23 cellular contexts compared by ENCODE assay signal in genomic region chr7:43175525-43176200, GRCh38.
DNase-seq lines count a peak whose midpoint lies in the region; ATAC-seq, FAIRE-seq and TF ChIP-seq lines count a peak whose summit lies in the region.
"Had no signal": no experiment of that assay in that cellular context is flagged by ENCODE, and none has a peak within 500 bp of the region (broad histone marks: within the 10 kb centered on the region; RNA-seq: fewer than 3 reads in every experiment).

No MANE protein-coding gene starts in this region.

- no peak for TF ChIP-seq EP300 in esophagus muscularis mucosa (IDR thresholded peaks at IDR 0.05)

- peaks cover 2% of the 10 kb centered on the region for H3K27me3 ChIP-seq in bronchial epithelial cell (ENCODE audit: control insufficient read depth, insufficient read depth, low read length)
- H3K27me3 ChIP-seq in esophagus muscularis mucosa, result peaks cover 0 to 7% (median 0%) of the 10 kb centered on the region in 4 donors
- H3K27me3 ChIP-seq in body of pancreas, result no peaks in the 10 kb centered on the region
- H3K27me3 ChIP-seq: BLaER1 treated with 17β-estradiol and CSF1 and Interleukin-3, amounts not matched to agents 10 nM and 100 nM had no signal

- ATAC-seq in SK-N-SH treated with all-trans-retinoic acid at 6 μM for 48 hours (no peak), HG02642 (IDR thresholded peaks at IDR 0.05; ENCODE audit: poor library complexity, unreplicated experiment) (no peak), body of pancreas (no peak)
- ATAC-seq: A549; CD8-positive, alpha-beta T cell had no signal

- H3K9me3 ChIP-seq in esophagus muscularis mucosa (no peaks in the 10 kb centered on the region), body of pancreas (no peaks in the 10 kb centered on the region)
- H3K9me3 ChIP-seq: A549, Caco-2 had no signal

- DNase-seq in GM12865 (ENCODE audit: low read depth) (peak; percentile 27), NCI-H774 (lab: John Stamatoyannopoulos, UW) (peak; percentile 59), bronchial epithelial cell (ENCODE audit: low read depth) (peak; percentile 65), esophagus muscularis mucosa (ENCODE audit: extremely low spot score) (peak; percentile 72), mesenteric fat pad (ENCODE audit: low spot score) (no peak), body of pancreas (no peak)
- DNase-seq: AML-193; Caco-2; Calu3; CD4-positive, alpha-beta T cell; CD8-positive, alpha-beta T cell; DMS79 treated with DMSO at 0.1 percent for 48 hours; GF-D8 had no signal

- H3K36me3 ChIP-seq in bronchial epithelial cell (ENCODE audit: control insufficient read depth, insufficient read depth, low read length) (no peaks in the 10 kb centered on the region), esophagus muscularis mucosa (no peaks in the 10 kb centered on the region), body of pancreas (replicated peaks in 1 of 2; ENCODE audit: insufficient read depth in 1 of 2, low read depth in 2 of 2) (no peaks in the 10 kb centered on the region)
- H3K36me3 ChIP-seq: BLaER1 treated with 17β-estradiol and CSF1 and Interleukin-3, amounts not matched to agents 10 nM and 100 nM had no signal

- intact Hi-C loops in esophagus muscularis mucosa (cut with DNase I), result no loop called here
- intact Hi-C loops in body of pancreas (cut with DNase I), result no loop called here

- no peaks in the 10 kb centered on the region for H3K4me1 ChIP-seq in esophagus muscularis mucosa
- H3K4me1 ChIP-seq in body of pancreas, result no peaks in the 10 kb centered on the region
- H3K4me1 ChIP-seq: A549, Caco-2 had no signal

- no peak for TF ChIP-seq POLR2A in esophagus muscularis mucosa (IDR thresholded peaks at IDR 0.05; ENCODE audit: low read depth)
- no peak for TF ChIP-seq POLR2A in body of pancreas (IDR thresholded peaks at IDR 0.05)

- no peak for FAIRE-seq in bronchial epithelial cell (lab: Jason Lieb, UNC)
- FAIRE-seq: A549, D721Med, G401.6, GM12891, GM19239 had no signal

- no peak for TF ChIP-seq CTCF in GM12865 (IDR thresholded peaks at IDR 0.05; ENCODE audit: insufficient read depth, low read depth, low read length, missing control alignments)
- no peak for TF ChIP-seq CTCF in bronchial epithelial cell (IDR thresholded peaks at IDR 0.05; ENCODE audit: insufficient read depth, low read length, severe bottlenecking)
- TF ChIP-seq CTCF in esophagus muscularis mucosa (IDR thresholded peaks at IDR 0.05), result no peak
- no peak for TF ChIP-seq CTCF in body of pancreas (IDR thresholded peaks at IDR 0.05)

- no peak overlapping the region for H3K27ac ChIP-seq in esophagus muscularis mucosa (replicated peaks in 1 of 4)
- no peak overlapping the region for H3K27ac ChIP-seq in body of pancreas
- H3K27ac ChIP-seq: 22Rv1; A549; BLaER1 treated with 17β-estradiol and CSF1 and Interleukin-3, amounts not matched to agents 10 nM and 100 nM; C4-2B had no signal

- H3K4me3 ChIP-seq in GM12865 (ENCODE audit: low read depth, low read length) (no peak overlapping the region), bronchial epithelial cell (ENCODE audit: low read depth, low read length) (no peak overlapping the region), esophagus muscularis mucosa (no peak overlapping the region), body of pancreas (no peak overlapping the region)
- H3K4me3 ChIP-seq: A549; BLaER1 treated with 17β-estradiol and CSF1 and Interleukin-3, amounts not matched to agents 10 nM and 100 nM had no signal

- WGBS in esophagus muscularis mucosa, result 75% methylated on average over 12 of the region's 12 CpGs
- 17 to 19% methylated on average over 12 of the region's 12 CpGs for WGBS in body of pancreas, 2 donors

TF ChIP-seq in SK-N-SH treated with all-trans-retinoic acid at 6 μM for 48 hours, 23 proteins besides CTCF, POLR2A, EP300 and RAD21:
- TF ChIP-seq ISL1 (CRISPR knock-in tag; IDR thresholded peaks at IDR 0.05), result no peak
- no peak for TF ChIP-seq TOX (CRISPR knock-in tag; IDR thresholded peaks at IDR 0.05; ENCODE audit: borderline replicate concordance)
- TF ChIP-seq ARNTL (CRISPR knock-in tag; IDR thresholded peaks at IDR 0.05; ENCODE audit: borderline replicate concordance, low read depth), result no peak
- TF ChIP-seq OSR1 (CRISPR knock-in tag; IDR thresholded peaks at IDR 0.05), result no peak
- no peak for TF ChIP-seq BACH2 (CRISPR knock-in tag; IDR thresholded peaks at IDR 0.05; ENCODE audit: borderline replicate concordance)
- TF ChIP-seq ZNF70 (CRISPR knock-in tag; IDR thresholded peaks at IDR 0.05), result no peak
- TF ChIP-seq POU6F1 (CRISPR knock-in tag; IDR thresholded peaks at IDR 0.05; ENCODE audit: borderline replicate concordance, low read depth), result no peak
- TF ChIP-seq ZC3H10 (CRISPR knock-in tag; IDR thresholded peaks at IDR 0.05), result no peak
- TF ChIP-seq GLIS3 (CRISPR knock-in tag; IDR thresholded peaks at IDR 0.05), result no peak
- TF ChIP-seq CSRNP3 (CRISPR knock-in tag; IDR thresholded peaks at IDR 0.05), result no peak

Comparison
In these comparisons a context has a peak if more than half of its experiments do, and no peak if none do; other contexts are left out.
1. DNase-seq: peak in GM12865 (single experiment), NCI-H774 (single experiment), bronchial epithelial cell (single experiment) and esophagus muscularis mucosa (single experiment); none in mesenteric fat pad (single experiment) and body of pancreas (0 of 4).